In the genomic region with DNA sequence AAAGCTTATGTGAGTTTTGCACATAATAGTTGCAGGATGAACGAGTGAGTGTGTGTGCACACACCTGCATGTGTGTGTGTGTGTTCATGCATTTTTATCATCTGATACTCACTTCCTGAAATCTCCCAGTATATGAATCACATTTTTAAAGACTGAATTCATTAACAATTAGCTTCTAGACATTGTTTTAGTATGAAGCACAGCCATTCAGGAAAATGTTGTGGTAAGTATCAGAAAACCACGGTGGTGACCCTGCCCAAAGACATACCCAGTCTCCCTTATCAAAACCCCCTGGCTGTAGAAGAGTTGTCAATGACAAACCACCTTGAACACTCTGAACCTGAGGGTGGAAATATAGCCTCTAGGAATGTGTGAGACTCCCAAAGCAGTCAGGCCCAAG, we compare ENCODE assay signal across 17 cellular contexts.
DNase-seq lines count a peak whose midpoint lies in the region; ATAC-seq, FAIRE-seq and TF ChIP-seq lines count a peak whose summit lies in the region.
"Had no signal": no experiment of that assay in that cellular context is flagged by ENCODE, and none has a peak within 500 bp of the region (broad histone marks: within the 10 kb centered on the region; RNA-seq: fewer than 3 reads in every experiment).

No MANE protein-coding gene starts in this region.

- H4K20me1 ChIP-seq in keratinocyte (ENCODE audit: control insufficient read depth, extremely low read depth, insufficient read depth, low read length), result no peaks in the 10 kb centered on the region

- no peaks in the 10 kb centered on the region for H3K9me3 ChIP-seq in keratinocyte (ENCODE audit: control insufficient read depth, low read depth, low read length)
- H3K9me3 ChIP-seq: left ventricle myocardium inferior, neutrophil had no signal

- H3K4me1 ChIP-seq in keratinocyte (ENCODE audit: control insufficient read depth, extremely low read depth, insufficient read depth, low read length), result peaks cover 33% of the 10 kb centered on the region
- H3K4me1 ChIP-seq: left ventricle myocardium inferior had no signal

- peak; percentile 29 for DNase-seq in AG08396 (ENCODE audit: low spot score)
- DNase-seq in HS-27A (ENCODE audit: low read depth), result peak; percentile 27
- DNase-seq in astrocyte of the cerebellum (ENCODE audit: low read depth), result peak; percentile 1
- peak; percentile 63 for DNase-seq in keratinocyte (ENCODE audit: low read depth, low spot score)
- no peak for DNase-seq in natural killer cell
- DNase-seq in NCI-H2196 treated with DMSO at 0.1 percent for 48 hours (lab: John Stamatoyannopoulos, UW; ENCODE audit: unreplicated experiment), result no peak
- DNase-seq: activated CD4-positive, alpha-beta T cell treated with anti-CD3 and anti-CD28 coated beads for 1 hour; activated naive CD8-positive, alpha-beta T cell treated with anti-CD3 and anti-CD28 coated beads for 36 hours; AML-193; left ventricle myocardium inferior; NCI-H187; NCI-H446 treated with DMSO at 0.1 percent for 48 hours; NK-92 treated with Interleukin-12 subunit alpha and Interleukin-12 subunit beta, amount 100 ng/mL, for 24 hours; RPMI8226 had no signal

- peak; percentile 90 for FAIRE-seq in keratinocyte (lab: Jason Lieb, UNC)

- dilution Hi-C loops in keratinocyte (cut with MboI; ENCODE audit: extremely low pct_ligation_motif_present, low sequenced_read_pairs), result no loop called here

- ATAC-seq in GM21528 (IDR thresholded peaks at IDR 0.05; ENCODE audit: low FRiP score, unreplicated experiment) (no peak), natural killer cell (no peak)
- ATAC-seq in activated T-helper 17 cell treated with anti-CD3 and anti-CD28 coated beads, Interleukin-2, amount 50 U/mL, for 72 hours (replicated peaks), result no peak

- no peaks in the 10 kb centered on the region for H3K36me3 Mint-ChIP-seq in activated T-helper 17 cell treated with anti-CD3 and anti-CD28 coated beads, Interleukin-2, amount 50 U/mL, for 72 hours (ENCODE audit: low read depth)
- H3K36me3 Mint-ChIP-seq in natural killer cell, result no peaks in the 10 kb centered on the region
- H3K36me3 Mint-ChIP-seq: activated naive CD8-positive, alpha-beta T cell treated with anti-CD3 and anti-CD28 coated beads for 36 hours had no signal

- H3K27me3 Mint-ChIP-seq in activated T-helper 17 cell treated with anti-CD3 and anti-CD28 coated beads, Interleukin-2, amount 50 U/mL, for 72 hours, result peaks cover 3% of the 10 kb centered on the region
- H3K27me3 Mint-ChIP-seq in natural killer cell (ENCODE audit: low read depth in 2 of 2), result peaks cover 0 to 2% of the 10 kb centered on the region in 2 donors
- H3K27me3 Mint-ChIP-seq: activated naive CD8-positive, alpha-beta T cell treated with anti-CD3 and anti-CD28 coated beads for 36 hours had no signal

- TF ChIP-seq CTCF in astrocyte of the cerebellum (IDR thresholded peaks at IDR 0.05; ENCODE audit: low read depth, low read length, missing control alignments) (no peak), keratinocyte (optimal IDR thresholded peaks at IDR 0.05 in 1 of 3, IDR thresholded peaks at IDR 0.05 in 1 of 3, conservative IDR thresholded peaks at IDR 0.05 in 1 of 3; ENCODE audit: extremely low read depth in 1 of 3, insufficient read depth in 2 of 3, low read length in 3 of 3) (no peak), natural killer cell (IDR thresholded peaks at IDR 0.05) (no peak)

- no peaks in the 10 kb centered on the region for H3K27me3 ChIP-seq in keratinocyte (ENCODE audit: control insufficient read depth, extremely low read depth, insufficient read depth, low read length)
- H3K27me3 ChIP-seq: neutrophil had no signal

- no peak overlapping the region for H3K4me3 ChIP-seq in astrocyte of the cerebellum (ENCODE audit: low read depth, low read length)
- no peak overlapping the region for H3K4me3 ChIP-seq in keratinocyte (ENCODE audit: control insufficient read depth in 2 of 3, extremely low read depth in 1 of 3, insufficient read depth in 2 of 3, low read depth in 1 of 3, low read length in 3 of 3)
- H3K4me3 ChIP-seq: left ventricle myocardium inferior had no signal

- H3K9ac ChIP-seq in keratinocyte (ENCODE audit: control insufficient read depth, extremely low read depth, insufficient read depth, low read length), result no peak overlapping the region

- no peaks in the 10 kb centered on the region for H3K36me3 ChIP-seq in keratinocyte (ENCODE audit: control insufficient read depth in 2 of 2, extremely low read depth in 1 of 2, insufficient read depth in 2 of 2, low read length in 2 of 2)
- H3K36me3 ChIP-seq: left ventricle myocardium inferior, neutrophil had no signal

- H3K79me2 ChIP-seq in keratinocyte (ENCODE audit: control insufficient read depth, insufficient read depth, low read length), result no peaks in the 10 kb centered on the region

- H3K4me3 Mint-ChIP-seq in activated T-helper 17 cell treated with anti-CD3 and anti-CD28 coated beads, Interleukin-2, amount 50 U/mL, for 72 hours, result no peak overlapping the region
- no peak overlapping the region for H3K4me3 Mint-ChIP-seq in natural killer cell
- H3K4me3 Mint-ChIP-seq: activated naive CD8-positive, alpha-beta T cell treated with anti-CD3 and anti-CD28 coated beads for 36 hours had no signal

- no peaks in the 10 kb centered on the region for H3K4me1 Mint-ChIP-seq in activated T-helper 17 cell treated with anti-CD3 and anti-CD28 coated beads, Interleukin-2, amount 50 U/mL, for 72 hours
- H3K4me1 Mint-ChIP-seq in natural killer cell, result peaks cover 4 to 6% of the 10 kb centered on the region in 2 donors
- H3K4me1 Mint-ChIP-seq: activated naive CD8-positive, alpha-beta T cell treated with anti-CD3 and anti-CD28 coated beads for 36 hours had no signal

- H3K9me3 Mint-ChIP-seq in activated T-helper 17 cell treated with anti-CD3 and anti-CD28 coated beads, Interleukin-2, amount 50 U/mL, for 72 hours, result no peaks in the 10 kb centered on the region
- H3K9me3 Mint-ChIP-seq in natural killer cell, result no peaks in the 10 kb centered on the region
- H3K9me3 Mint-ChIP-seq: activated naive CD8-positive, alpha-beta T cell treated with anti-CD3 and anti-CD28 coated beads for 36 hours had no signal

- no peak overlapping the region for H2AFZ ChIP-seq in keratinocyte (ENCODE audit: control insufficient read depth, low read length)

- no peak overlapping the region for H3K4me2 ChIP-seq in keratinocyte (ENCODE audit: control insufficient read depth, extremely low read depth, insufficient read depth, low read depth, low read length)

- in situ Hi-C loops in astrocyte of the cerebellum (cut with HindIII; ENCODE audit: low sequenced_read_pairs), result no loop called here

- peak overlapping the region; percentile 22 for H3K27ac ChIP-seq in keratinocyte (ENCODE audit: control insufficient read depth, insufficient read depth, low read length)
- H3K27ac ChIP-seq: left ventricle myocardium inferior, neutrophil had no signal

- H3K27ac Mint-ChIP-seq in activated T-helper 17 cell treated with anti-CD3 and anti-CD28 coated beads, Interleukin-2, amount 50 U/mL, for 72 hours, result no peak overlapping the region
- H3K27ac Mint-ChIP-seq in natural killer cell, result no peak overlapping the region
- H3K27ac Mint-ChIP-seq: activated naive CD8-positive, alpha-beta T cell treated with anti-CD3 and anti-CD28 coated beads for 36 hours had no signal

- no peaks in the 10 kb centered on the region for H3K9me1 ChIP-seq in keratinocyte (ENCODE audit: control insufficient read depth, extremely low read depth, insufficient read depth, low read length)

- intact Hi-C loops in natural killer cell (cut with micrococcal nuclease), result no loop called here

Comparison
In these comparisons a context has a peak if more than half of its experiments do, and no peak if none do; other contexts are left out.
1. DNase-seq: peak in AG08396 (single experiment), HS-27A (single experiment), astrocyte of the cerebellum (single experiment) and keratinocyte (single experiment); none in natural killer cell (single experiment) and NCI-H2196 treated with DMSO at 0.1 percent for 48 hours (single experiment).